17 cellular contexts compared by ENCODE assay signal in the genomic region with DNA sequence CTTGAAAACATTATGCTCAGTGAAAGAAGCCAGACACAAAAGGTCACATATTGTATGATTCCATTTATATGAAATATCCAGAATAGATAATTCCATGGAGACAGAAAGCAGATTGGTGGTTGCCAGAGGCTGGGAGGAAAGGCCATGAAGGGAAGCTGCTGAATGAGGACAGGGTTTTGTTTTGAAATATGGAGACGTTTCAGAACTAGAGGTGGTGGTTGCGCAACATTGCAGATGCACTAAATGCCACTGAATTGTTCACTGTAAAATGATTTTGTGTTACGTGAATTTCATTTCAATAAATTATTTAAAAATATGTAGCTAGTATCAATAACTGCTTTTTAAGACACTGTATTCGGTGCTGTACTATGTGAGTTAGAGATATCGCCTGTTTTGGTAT.
DNase-seq lines count a peak whose midpoint lies in the region; ATAC-seq and TF ChIP-seq lines count a peak whose summit lies in the region.
"Had no signal": no experiment of that assay in that cellular context is flagged by ENCODE, and none has a peak within 500 bp of the region (broad histone marks: within the 10 kb centered on the region; RNA-seq: fewer than 3 reads in every experiment).

No MANE protein-coding gene starts in this region.

- intact Hi-C loops in activated CD4-positive, alpha-beta memory T cell treated with anti-CD3 and anti-CD28 coated beads for 36 hours (cut with micrococcal nuclease), result no loop called here
- intact Hi-C loops in activated T-helper 1 cell treated with anti-CD3 and anti-CD28 coated beads, Interleukin-12 subunit alpha, Interleukin-12 subunit beta, Interleukin-2, Interleukin-4 antibody, amounts not matched to agents 30 ng/mL and 10 ng/mL and 1 ng/mL, durations not matched to agents 14 hours and 24 hours and 36 hours (cut with micrococcal nuclease), result loop anchor here (1.0 kb wide), 2 partner anchors 11 to 20 kb away; no protein-coding TSS in a partner anchor

- TF ChIP-seq CTCF in HL-60 (IDR thresholded peaks at IDR 0.05; ENCODE audit: insufficient read depth, low read length), result no peak
- no peak for TF ChIP-seq CTCF in foreskin fibroblast (IDR thresholded peaks at IDR 0.05; ENCODE audit: low read depth, low read length)

- no peaks in the 10 kb centered on the region for H3K27me3 Mint-ChIP-seq in activated CD4-positive, alpha-beta memory T cell treated with anti-CD3 and anti-CD28 coated beads, Interleukin-2, amount 10 ng/mL, durations not matched to agents 7 days and 5 days
- no peaks in the 10 kb centered on the region for H3K27me3 Mint-ChIP-seq in activated CD4-positive, alpha-beta memory T cell treated with anti-CD3 and anti-CD28 coated beads for 36 hours
- no peaks in the 10 kb centered on the region for H3K27me3 Mint-ChIP-seq in activated T-helper 1 cell treated with anti-CD3 and anti-CD28 coated beads, Interleukin-12 subunit alpha, Interleukin-12 subunit beta, Interleukin-2, Interleukin-4 antibody, amounts not matched to agents 30 ng/mL and 10 ng/mL and 1 ng/mL, durations not matched to agents 14 hours and 24 hours and 36 hours (ENCODE audit: insufficient read depth)

- no peak for DNase-seq in activated CD4-positive, alpha-beta memory T cell treated with anti-CD3 and anti-CD28 coated beads, Interleukin-2, amount 10 ng/mL, durations not matched to agents 7 days and 5 days
- no peak for DNase-seq in activated CD4-positive, alpha-beta memory T cell treated with anti-CD3 and anti-CD28 coated beads for 36 hours
- DNase-seq in HL-60 (ENCODE audit: low read depth in 1 of 2, low spot score in 1 of 2) (peak; percentile 37 to 61), foreskin fibroblast (peak; percentile 15 to 64), GM19240 (ENCODE audit: insufficient read length, low spot score) (no peak), NCI-H146 treated with DMSO at 0.1 percent for 48 hours (lab: John Stamatoyannopoulos, UW; ENCODE audit: unreplicated experiment) (no peak)
- DNase-seq in activated T-helper 1 cell treated with anti-CD3 and anti-CD28 coated beads, Interleukin-12 subunit alpha, Interleukin-12 subunit beta, Interleukin-2, Interleukin-4 antibody, amounts not matched to agents 30 ng/mL and 10 ng/mL and 1 ng/mL, durations not matched to agents 14 hours and 24 hours and 36 hours (ENCODE audit: low spot score), result no peak
- DNase-seq: activated gamma-delta T cell, cerebellar nuclear complex, glutamatergic neuron, mesendoderm, NCI-H2227 treated with DMSO at 0.1 percent for 48 hours, nucleus accumbens, PC-9, stomach had no signal

- peak overlapping the region; percentile 66 for H3K4me3 Mint-ChIP-seq in activated CD4-positive, alpha-beta memory T cell treated with anti-CD3 and anti-CD28 coated beads, Interleukin-2, amount 10 ng/mL, durations not matched to agents 7 days and 5 days
- H3K4me3 Mint-ChIP-seq in activated CD4-positive, alpha-beta memory T cell treated with anti-CD3 and anti-CD28 coated beads for 36 hours, result no peak overlapping the region
- peak overlapping the region; percentile 73 for H3K4me3 Mint-ChIP-seq in activated T-helper 1 cell treated with anti-CD3 and anti-CD28 coated beads, Interleukin-12 subunit alpha, Interleukin-12 subunit beta, Interleukin-2, Interleukin-4 antibody, amounts not matched to agents 30 ng/mL and 10 ng/mL and 1 ng/mL, durations not matched to agents 14 hours and 24 hours and 36 hours

- H3K27ac ChIP-seq in HL-60 (replicated peaks), result no peak overlapping the region
- H3K27ac ChIP-seq: PC-9, skin epidermis, stomach had no signal

- H3K4me3 ChIP-seq in HL-60 (replicated peaks; ENCODE audit: insufficient read depth, low read length), result no peak overlapping the region
- H3K4me3 ChIP-seq in foreskin fibroblast (ENCODE audit: low read depth in 1 of 2, low read length in 2 of 2), result no peak overlapping the region
- H3K4me3 ChIP-seq: PC-9, skin epidermis, stomach had no signal

- H3K4me1 Mint-ChIP-seq in activated CD4-positive, alpha-beta memory T cell treated with anti-CD3 and anti-CD28 coated beads, Interleukin-2, amount 10 ng/mL, durations not matched to agents 7 days and 5 days, result peaks cover 60% of the 10 kb centered on the region
- peaks cover 40% of the 10 kb centered on the region for H3K4me1 Mint-ChIP-seq in activated CD4-positive, alpha-beta memory T cell treated with anti-CD3 and anti-CD28 coated beads for 36 hours (ENCODE audit: low read depth)
- H3K4me1 Mint-ChIP-seq in activated T-helper 1 cell treated with anti-CD3 and anti-CD28 coated beads, Interleukin-12 subunit alpha, Interleukin-12 subunit beta, Interleukin-2, Interleukin-4 antibody, amounts not matched to agents 30 ng/mL and 10 ng/mL and 1 ng/mL, durations not matched to agents 14 hours and 24 hours and 36 hours (ENCODE audit: low read depth), result peaks cover 66% of the 10 kb centered on the region

- H3K27ac Mint-ChIP-seq in activated CD4-positive, alpha-beta memory T cell treated with anti-CD3 and anti-CD28 coated beads, Interleukin-2, amount 10 ng/mL, durations not matched to agents 7 days and 5 days, result peak overlapping the region; percentile 98
- no peak overlapping the region for H3K27ac Mint-ChIP-seq in activated CD4-positive, alpha-beta memory T cell treated with anti-CD3 and anti-CD28 coated beads for 36 hours
- H3K27ac Mint-ChIP-seq in activated T-helper 1 cell treated with anti-CD3 and anti-CD28 coated beads, Interleukin-12 subunit alpha, Interleukin-12 subunit beta, Interleukin-2, Interleukin-4 antibody, amounts not matched to agents 30 ng/mL and 10 ng/mL and 1 ng/mL, durations not matched to agents 14 hours and 24 hours and 36 hours, result peak overlapping the region; percentile 84

- CTCF ChIA-PET in activated CD4-positive, alpha-beta memory T cell treated with anti-CD3 and anti-CD28 coated beads, Interleukin-2, amount 10 ng/mL, durations not matched to agents 7 days and 5 days (lab: Charles Lee), result interaction anchor here (1.0 to 3.5 kb wide), 10 partner anchors 8 to 322 kb away, joined by 3 to 45 read pairs (median 4); no protein-coding TSS in a partner anchor
- CTCF ChIA-PET in activated CD4-positive, alpha-beta memory T cell treated with anti-CD3 and anti-CD28 coated beads for 36 hours (lab: Charles Lee), result interaction anchor here (2.0 to 2.2 kb wide), 2 partner anchors 11 to 322 kb away, joined by 6 to 14 read pairs; no protein-coding TSS in a partner anchor

- no peaks in the 10 kb centered on the region for H3K27me3 ChIP-seq in HL-60 (ENCODE audit: insufficient read depth, poor library complexity, severe bottlenecking)
- H3K27me3 ChIP-seq: stomach had no signal

- H3K9me3 Mint-ChIP-seq in activated CD4-positive, alpha-beta memory T cell treated with anti-CD3 and anti-CD28 coated beads, Interleukin-2, amount 10 ng/mL, durations not matched to agents 7 days and 5 days, result peaks cover 3% of the 10 kb centered on the region
- no peaks in the 10 kb centered on the region for H3K9me3 Mint-ChIP-seq in activated CD4-positive, alpha-beta memory T cell treated with anti-CD3 and anti-CD28 coated beads for 36 hours
- peaks cover 4% of the 10 kb centered on the region for H3K9me3 Mint-ChIP-seq in activated T-helper 1 cell treated with anti-CD3 and anti-CD28 coated beads, Interleukin-12 subunit alpha, Interleukin-12 subunit beta, Interleukin-2, Interleukin-4 antibody, amounts not matched to agents 30 ng/mL and 10 ng/mL and 1 ng/mL, durations not matched to agents 14 hours and 24 hours and 36 hours

- H3K36me3 Mint-ChIP-seq in activated CD4-positive, alpha-beta memory T cell treated with anti-CD3 and anti-CD28 coated beads, Interleukin-2, amount 10 ng/mL, durations not matched to agents 7 days and 5 days (ENCODE audit: low read depth), result peaks cover 8% of the 10 kb centered on the region
- no peaks in the 10 kb centered on the region for H3K36me3 Mint-ChIP-seq in activated CD4-positive, alpha-beta memory T cell treated with anti-CD3 and anti-CD28 coated beads for 36 hours
- peaks cover 3% of the 10 kb centered on the region for H3K36me3 Mint-ChIP-seq in activated T-helper 1 cell treated with anti-CD3 and anti-CD28 coated beads, Interleukin-12 subunit alpha, Interleukin-12 subunit beta, Interleukin-2, Interleukin-4 antibody, amounts not matched to agents 30 ng/mL and 10 ng/mL and 1 ng/mL, durations not matched to agents 14 hours and 24 hours and 36 hours (ENCODE audit: low read depth)

- ATAC-seq in GM19452 (IDR thresholded peaks at IDR 0.05; ENCODE audit: unreplicated experiment), result no peak

- POLR2A ChIA-PET in activated CD4-positive, alpha-beta memory T cell treated with anti-CD3 and anti-CD28 coated beads, Interleukin-2, amount 10 ng/mL, durations not matched to agents 7 days and 5 days (lab: Charles Lee), result interaction anchor here (0.9 to 2.3 kb wide), 11 partner anchors 9 to 1510 kb away, joined by 4 to 10 read pairs (median 7); a partner anchor contains a TSS
- POLR2A ChIA-PET in activated CD4-positive, alpha-beta memory T cell treated with anti-CD3 and anti-CD28 coated beads for 36 hours (lab: Charles Lee), result no interaction called here

Comparison
In these comparisons a context has a peak if more than half of its experiments do, and no peak if none do; other contexts are left out.
1. DNase-seq: peak in HL-60 (2 of 2) and foreskin fibroblast (2 of 2); none in activated CD4-positive, alpha-beta memory T cell treated with anti-CD3 and anti-CD28 coated beads, Interleukin-2, amount 10 ng/mL, durations not matched to agents 7 days and 5 days (single experiment), activated CD4-positive, alpha-beta memory T cell treated with anti-CD3 and anti-CD28 coated beads for 36 hours (single experiment), activated T-helper 1 cell treated with anti-CD3 and anti-CD28 coated beads, Interleukin-12 subunit alpha, Interleukin-12 subunit beta, Interleukin-2, Interleukin-4 antibody, amounts not matched to agents 30 ng/mL and 10 ng/mL and 1 ng/mL, durations not matched to agents 14 hours and 24 hours and 36 hours (single experiment), GM19240 (single experiment) and NCI-H146 treated with DMSO at 0.1 percent for 48 hours (single experiment).